ENCODE assay signal across 28 cellular contexts in genomic region chr21:41758550-41758949, GRCh38. TPM values are rescaled to one million over a fixed set of nuclear protein-coding genes. Genes with fewer than 3 reads are reported as not detected.
A peak's percentile ranks its signal among the peaks of the same experiment; 100 is the strongest.
DNase-seq lines count a peak whose midpoint lies in the region; ATAC-seq and TF ChIP-seq lines count a peak whose summit lies in the region.
"Had no signal": no experiment of that assay in that cellular context is flagged by ENCODE, and none has a peak within 500 bp of the region (broad histone marks: within the 10 kb centered on the region; RNA-seq: fewer than 3 reads in every experiment).

No MANE protein-coding gene starts in this region.

- peak overlapping the region; percentile 17 for H3K27ac Mint-ChIP-seq in chondrocyte (ENCODE audit: unreplicated experiment)
- no peak overlapping the region for H3K27ac Mint-ChIP-seq in immature natural killer cell
- H3K27ac Mint-ChIP-seq: activated T-cell treated with anti-CD3 and anti-CD28 coated beads, Interleukin-2, amount 50 U/mL, for 72 hours; H9; neural progenitor cell; T-helper 17 cell had no signal

- TF ChIP-seq POLR2A in spleen (IDR thresholded peaks at IDR 0.05), result no peak
- no peak for TF ChIP-seq POLR2A in suprapubic skin (IDR thresholded peaks at IDR 0.05)

- CTCF ChIA-PET in Panc1 (lab: Charles Lee), result interaction anchor here (0.8 kb wide), 1 partner anchor 146 kb away, joined by 8 read pairs; no protein-coding TSS in a partner anchor

- H3K27me3 ChIP-seq in Panc1 (ENCODE audit: control insufficient read depth, insufficient read depth, low read length) (no peaks in the 10 kb centered on the region), spleen (replicated peaks in 1 of 7) (peaks cover 0 to 55% (median 40%) of the 10 kb centered on the region in 7 donors), suprapubic skin (peaks cover 6% of the 10 kb centered on the region)

- H3K27me3 Mint-ChIP-seq in chondrocyte (ENCODE audit: low read depth), result no peaks in the 10 kb centered on the region
- peaks cover 7 to 35% (median 16%) of the 10 kb centered on the region in 3 donors for H3K27me3 Mint-ChIP-seq in immature natural killer cell (ENCODE audit: low read depth in 3 of 3)

- POLR2A ChIA-PET in Panc1 (lab: Charles Lee), result no interaction called here

- intact Hi-C loops in Panc1 (cut with micrococcal nuclease; ENCODE audit: unreplicated experiment) (loop anchor here (5.0 kb wide), 1 partner anchor 146 kb away; no protein-coding TSS in a partner anchor), spleen (cut with DNase I; ENCODE audit: low total_unique reads) (no loop called here)

- no peaks in the 10 kb centered on the region for H3K9me3 Mint-ChIP-seq in chondrocyte (ENCODE audit: low read depth)
- H3K9me3 Mint-ChIP-seq in immature natural killer cell, result no peaks in the 10 kb centered on the region
- H3K9me3 Mint-ChIP-seq: activated T-cell treated with anti-CD3 and anti-CD28 coated beads, Interleukin-2, amount 50 U/mL, for 72 hours; H9; neural progenitor cell had no signal

- WGBS in spleen, 5 donors, result 75 to 86% (median 82%) methylated on average over 5 of the region's 5 CpGs
- 80% methylated on average over 5 of the region's 5 CpGs for WGBS in suprapubic skin

- H3K36me3 ChIP-seq in Panc1 (ENCODE audit: control insufficient read depth, insufficient read depth, low read length) (no peaks in the 10 kb centered on the region), spleen (no peaks in the 10 kb centered on the region), suprapubic skin (peaks cover 7% of the 10 kb centered on the region)
- H3K36me3 ChIP-seq: cardiac muscle cell, neural progenitor cell, sigmoid colon had no signal

- H3K27ac ChIP-seq in Panc1 (ENCODE audit: low read length) (peak overlapping the region; percentile 98), spleen (no peak overlapping the region), suprapubic skin (no peak overlapping the region)
- H3K27ac ChIP-seq: cardiac muscle cell, neural progenitor cell, sigmoid colon, SK-N-MC had no signal

- H3K9me3 ChIP-seq in Panc1 (ENCODE audit: control insufficient read depth, insufficient read depth, low read depth, low read length) (no peaks in the 10 kb centered on the region), spleen (no peaks in the 10 kb centered on the region), suprapubic skin (no peaks in the 10 kb centered on the region)
- H3K9me3 ChIP-seq: sigmoid colon had no signal

- DNase-seq in H4 (ENCODE audit: low spot score) (peak; percentile 99), Panc1 (ENCODE audit: low read depth, low spot score) (peak; percentile 88), chondrocyte (ENCODE audit: low spot score) (peak; percentile 5), spleen (peak; percentile 19), Kasumi-1 (lab: John Stamatoyannopoulos, UW) (no peak), mucosa of gallbladder (ENCODE audit: low spot score) (no peak), immature natural killer cell (no peak), suprapubic skin (ENCODE audit: low spot score in 2 of 2) (no peak)
- DNase-seq: activated CD4-positive, alpha-beta T cell treated with anti-CD3 and anti-CD28 coated beads for 48 hours; activated naive CD4-positive, alpha-beta T cell treated with anti-CD3 and anti-CD28 coated beads, Interleukin-2, amount 50 U/mL, for 16 hours; activated T-cell treated with anti-CD3 and anti-CD28 coated beads, Interleukin-2, amount 50 U/mL, for 72 hours; amygdala; CD4-positive, alpha-beta memory T cell; cortex of kidney; DMS153; H9; MM.1S; NCI-H1417; NCI-H446; sigmoid colon; stimulated activated CD4-positive, alpha-beta T cell treated with anti-CD3 and anti-CD28 coated beads, Interleukin-15, amount 100 ng/mL, for 24 hours; T-helper 17 cell; trophoblast cell had no signal

- H3K4me3 ChIP-seq in Panc1 (ENCODE audit: low read depth in 2 of 2, low read length in 2 of 2) (peak overlapping the region in 1 of 2 experiments; percentile 91; a peak in 2 of 4 replicates), spleen (no peak overlapping the region), suprapubic skin (no peak overlapping the region)
- H3K4me3 ChIP-seq: cardiac muscle cell, lung, neural progenitor cell, sigmoid colon, SK-N-MC had no signal

- no peak for TF ChIP-seq EP300 in suprapubic skin (IDR thresholded peaks at IDR 0.05)

- in situ Hi-C loops in Panc1 (cut with HindIII; ENCODE audit: low pct_unique_long_range_greater_than_20kb, low sequenced_read_pairs), result loop anchor here (25.0 kb wide), 1 partner anchor 146 kb away; no protein-coding TSS in a partner anchor

- H3K4me1 ChIP-seq in Panc1 (ENCODE audit: control insufficient read depth, insufficient read depth, low read length), result peaks cover 63% of the 10 kb centered on the region
- H3K4me1 ChIP-seq in spleen, result peaks cover 13 to 35% (median 18%) of the 10 kb centered on the region in 6 donors
- peaks cover 46% of the 10 kb centered on the region for H3K4me1 ChIP-seq in suprapubic skin

- no TSS peak for BruUV-seq in Panc1 (replicated peaks; lab: Mats Ljungman, UMichigan)

- H3K4me1 Mint-ChIP-seq in chondrocyte (ENCODE audit: low read depth), result peaks cover 60% of the 10 kb centered on the region
- H3K4me1 Mint-ChIP-seq in immature natural killer cell, result peaks cover 5 to 9% of the 10 kb centered on the region in 2 donors

- H3K36me3 Mint-ChIP-seq in chondrocyte (ENCODE audit: low read depth) (peaks cover 7% of the 10 kb centered on the region), immature natural killer cell (no peaks in the 10 kb centered on the region)
- H3K36me3 Mint-ChIP-seq: CD4-positive, alpha-beta memory T cell; neural progenitor cell had no signal

- no peak for TF ChIP-seq CTCF in Panc1 (IDR thresholded peaks at IDR 0.05)
- TF ChIP-seq CTCF in chondrocyte (IDR thresholded peaks at IDR 0.05), result no peak
- TF ChIP-seq CTCF in spleen (IDR thresholded peaks at IDR 0.05 in 8 of 11, conservative IDR thresholded peaks at IDR 0.05 in 3 of 11), result no peak
- no peak for TF ChIP-seq CTCF in suprapubic skin (IDR thresholded peaks at IDR 0.05)

- peak; percentile 55 for ATAC-seq in Panc1
- ATAC-seq: activated T-cell treated with anti-CD3 and anti-CD28 coated beads, Interleukin-2, amount 50 U/mL, for 72 hours; T-helper 17 cell had no signal

- no peak overlapping the region for H3K4me3 Mint-ChIP-seq in chondrocyte (ENCODE audit: unreplicated experiment)
- H3K4me3 Mint-ChIP-seq in immature natural killer cell, result no peak overlapping the region
- H3K4me3 Mint-ChIP-seq: activated T-cell treated with anti-CD3 and anti-CD28 coated beads, Interleukin-2, amount 50 U/mL, for 72 hours; CD4-positive, alpha-beta memory T cell; H9; T-helper 17 cell had no signal

RNA-seq across cellular contexts. Expression of gene RIPK4, which starts 8.3 kb away (rescaled TPM):
- total RNA-seq in H4 (2014; rRNA removed; shearing (Covaris generic)), result 16.5 and 19.8 TPM in 2 replicates
- total RNA-seq in Panc1 (2021; ENCODE audit: unreplicated experiment) (67.4 TPM), chondrocyte (6.1 to 11.3 TPM (median 11.1 TPM) in 3 replicates), spleen (not detected), mucosa of gallbladder (56.6 TPM), suprapubic skin (10 to 100 TPM; 38.6 to 59.5 (median 50.0) TPM)
- polyA plus RNA-seq in Panc1 (2012; ENCODE audit: insufficient read length), result 76.4 TPM
- polyA plus RNA-seq in spleen (under 1 TPM; 0.02 to 0.06 (median 0.06) TPM), immature natural killer cell (not detected)
- polyA plus RNA-seq: fibroblast of lung had no signal

Comparison
In these comparisons a context has a peak if more than half of its experiments do, and no peak if none do; other contexts are left out.
1. DNase-seq: peak in H4 (single experiment), Panc1 (single experiment), chondrocyte (single experiment) and spleen (single experiment); none in Kasumi-1 (0 of 2), mucosa of gallbladder (single experiment), immature natural killer cell (0 of 3) and suprapubic skin (0 of 2).